Comparison of ENCODE assay signal across 8 cellular contexts in genomic region chr6:44133003-44133931, GRCh38. TPM values are rescaled to one million over a fixed set of nuclear protein-coding genes. Genes with fewer than 3 reads are reported as not detected.
DNase-seq lines count a peak whose midpoint lies in the region; ATAC-seq and TF ChIP-seq lines count a peak whose summit lies in the region.

No MANE protein-coding gene starts in this region.

- H3K27me3 ChIP-seq in BJ (ENCODE audit: control insufficient read depth, insufficient read depth, low read length) (no peaks in the 10 kb centered on the region), heart right ventricle (no peaks in the 10 kb centered on the region)

- H3K4me3 ChIP-seq in BJ (ENCODE audit: low read depth, low read length) (no peak overlapping the region), heart right ventricle (peak overlapping the region in 5 of 10 donors; percentile 1 to 28 (median 26))

- H3K27ac ChIP-seq in heart right ventricle = peak overlapping the region in 6 of 10 donors; percentile 31 to 57 (median 41)

- H3K4me1 ChIP-seq in heart right ventricle = peaks cover 2 to 37% (median 16%) of the 10 kb centered on the region in 9 donors

- WGBS in heart right ventricle, 2 donors = 37 to 46% methylated on average over 9 of the region's 9 CpGs

- intact Hi-C loops in heart right ventricle (cut with DNase I) = loop anchor here in 2 of 10 donors (5.0 kb wide), 1 partner anchor 36 kb away; no protein-coding TSS in a partner anchor

- H3K36me3 ChIP-seq in BJ (ENCODE audit: control insufficient read depth, insufficient read depth, low read length) (peaks cover 14% of the 10 kb centered on the region), heart right ventricle (peaks cover 0 to 42% (median 18%) of the 10 kb centered on the region in 9 donors)

- peak; percentile 72 for ATAC-seq in WTC11
- ATAC-seq in heart right ventricle = peak; percentile 72 to 90 (median 80)
- no peak for ATAC-seq in HG02623 (IDR thresholded peaks at IDR 0.05; ENCODE audit: unreplicated experiment)
- ATAC-seq in HG02571 (IDR thresholded peaks at IDR 0.05; ENCODE audit: unreplicated experiment) = no peak

- CTCF ChIA-PET in BJ (lab: Yijun Ruan, JAX) = interaction anchor here (0.9 to 2.8 kb wide), 10 partner anchors 17 to 364 kb away, joined by 3 to 12 read pairs (median 3); partner anchors contain the start of gene VEGFA
- CTCF ChIA-PET in WTC11 (lab: Charles Lee) = interaction anchor here (0.7 to 2.5 kb wide), 9 partner anchors 17 to 423 kb away, joined by 3 to 9 read pairs (median 4); no protein-coding TSS in a partner anchor

- POLR2A ChIA-PET in BJ (lab: Charles Lee) = interaction anchor here (0.6 to 1.0 kb wide), 3 partner anchors 17 to 112 kb away, joined by 3 to 5 read pairs (median 4); no protein-coding TSS in a partner anchor
- POLR2A ChIA-PET in WTC11 (lab: Charles Lee) = interaction anchor here (0.6 to 0.8 kb wide), 2 partner anchors 48 to 69 kb away, joined by 3 to 4 read pairs; no protein-coding TSS in a partner anchor

- DNase-seq in BJ (ENCODE audit: low read depth) (no peak), Kasumi-1 (lab: John Stamatoyannopoulos, UW) (peak; percentile 17 to 30), WTC11 (ENCODE audit: low spot score) (peak; percentile 50), heart right ventricle (peak; percentile 51 to 52), retina (peak; percentile 77)
- no peak for DNase-seq in activated naive CD8-positive, alpha-beta T cell treated with anti-CD3 and anti-CD28 coated beads for 36 hours

- no peaks in the 10 kb centered on the region for H3K9me3 Mint-ChIP-seq in WTC11
- H3K9me3 Mint-ChIP-seq in activated naive CD8-positive, alpha-beta T cell treated with anti-CD3 and anti-CD28 coated beads for 36 hours = no peaks in the 10 kb centered on the region

- TF ChIP-seq CTCF in BJ (IDR thresholded peaks at IDR 0.05; ENCODE audit: insufficient read depth, low read depth, low read length) = peak; percentile 19; the same call in 1 of the 2 replicates
- TF ChIP-seq CTCF in WTC11 (IDR thresholded peaks at IDR 0.05) = no peak
- TF ChIP-seq CTCF in heart right ventricle (IDR thresholded peaks at IDR 0.05) = no peak

- peak overlapping the region; percentile 83; the same call in 1 of the 2 replicates for H3K27ac Mint-ChIP-seq in WTC11
- H3K27ac Mint-ChIP-seq in activated naive CD8-positive, alpha-beta T cell treated with anti-CD3 and anti-CD28 coated beads for 36 hours = no peak overlapping the region

- H3K4me3 Mint-ChIP-seq in WTC11 = peak overlapping the region; percentile 30
- no peak overlapping the region for H3K4me3 Mint-ChIP-seq in activated naive CD8-positive, alpha-beta T cell treated with anti-CD3 and anti-CD28 coated beads for 36 hours

- H3K4me1 Mint-ChIP-seq in WTC11 = peaks cover 50% of the 10 kb centered on the region
- H3K4me1 Mint-ChIP-seq in activated naive CD8-positive, alpha-beta T cell treated with anti-CD3 and anti-CD28 coated beads for 36 hours = peaks cover 12% of the 10 kb centered on the region

- peaks cover 21% of the 10 kb centered on the region for H3K36me3 Mint-ChIP-seq in WTC11
- H3K36me3 Mint-ChIP-seq in activated naive CD8-positive, alpha-beta T cell treated with anti-CD3 and anti-CD28 coated beads for 36 hours = peaks cover 3% of the 10 kb centered on the region

- no peaks in the 10 kb centered on the region for H3K9me3 ChIP-seq in heart right ventricle

- no peaks in the 10 kb centered on the region; the same call in 1 of the 2 replicates for H3K27me3 Mint-ChIP-seq in WTC11 (ENCODE audit: low read depth)
- no peaks in the 10 kb centered on the region for H3K27me3 Mint-ChIP-seq in activated naive CD8-positive, alpha-beta T cell treated with anti-CD3 and anti-CD28 coated beads for 36 hours

TF ChIP-seq in WTC11, 78 proteins besides CTCF, POLR2A, EP300 and RAD21:
- TF ChIP-seq ZNF396 (CRISPR knock-in tag; IDR thresholded peaks at IDR 0.05; ENCODE audit: borderline replicate concordance) (no peak), FOXK1 (CRISPR knock-in tag; IDR thresholded peaks at IDR 0.05) (no peak), ATF2 (CRISPR knock-in tag; IDR thresholded peaks at IDR 0.05; ENCODE audit: borderline replicate concordance, low read depth) (no peak), ZNF423 (CRISPR knock-in tag; IDR thresholded peaks at IDR 0.05) (no peak)

RNA-seq across cellular contexts. Expression of gene TMEM63B, which starts 5.9 kb away (rescaled TPM):
- polyA plus RNA-seq in BJ (2011; rRNA removed) (34.1 and 56.5 TPM in 2 replicates), heart right ventricle (10 to 100 TPM; 20.3 to 37.4 TPM)
- polyA minus RNA-seq in BJ (2011; rRNA and poly(A)+ RNA removed) = 32.6 and 56.6 TPM in 2 replicates
- total RNA-seq in WTC11 (2021) (72.8 to 75.2 TPM (median 74.0 TPM) in 3 replicates), heart right ventricle (10 to 100 TPM; 32.2 to 67.1 (median 37.6) TPM)
- 10 to 100 TPM; 11.7 to 12.1 TPM for total RNA-seq in activated naive CD8-positive, alpha-beta T cell treated with anti-CD3 and anti-CD28 coated beads for 36 hours

RNA-seq across cellular contexts. Expression of gene MRPL14, which starts 6.0 kb away (rescaled TPM):
- 58.4 TPM in 2 replicates for polyA plus RNA-seq in BJ (2011; rRNA removed)
- polyA minus RNA-seq in BJ (2011; rRNA and poly(A)+ RNA removed) = 15.6 and 29.4 TPM in 2 replicates
- total RNA-seq in WTC11 (2021) = 70.0 to 74.2 TPM (median 74.2 TPM) in 3 replicates
- 10 to 100 TPM; 35.1 to 51.5 (median 41.4) TPM for total RNA-seq in heart right ventricle
- 10 to 100 TPM; 29.9 to 89.7 TPM for polyA plus RNA-seq in heart right ventricle
- 10 to 100 TPM; 58.5 to 60.8 TPM for total RNA-seq in activated naive CD8-positive, alpha-beta T cell treated with anti-CD3 and anti-CD28 coated beads for 36 hours

RNA-seq across cellular contexts. Expression of gene CAPN11, which starts 25.4 kb away (rescaled TPM):
- polyA plus RNA-seq in BJ (2011; rRNA removed) = 0.04 TPM in 1 of 2 replicates, not detected in the other
- polyA minus RNA-seq in BJ (2011; rRNA and poly(A)+ RNA removed) = not detected in 2 replicates
- 2.3 to 3.3 TPM (median 3.2 TPM) in 3 replicates for total RNA-seq in WTC11 (2021)
- total RNA-seq in heart right ventricle = under 1 TPM in 6 of 10 donors, not detected in 4; 0.09 to 0.72 (median 0.24) TPM
- under 1 TPM; 0.32 to 0.37 TPM for polyA plus RNA-seq in heart right ventricle
- total RNA-seq in activated naive CD8-positive, alpha-beta T cell treated with anti-CD3 and anti-CD28 coated beads for 36 hours = under 1 TPM; 0.12 to 0.25 TPM

Comparison
In these comparisons a context has a peak if more than half of its experiments do, and no peak if none do; other contexts are left out.
1. DNase-seq: peak in Kasumi-1 (2 of 2), WTC11 (single experiment), heart right ventricle (2 of 2) and retina (single experiment); none in BJ (single experiment) and activated naive CD8-positive, alpha-beta T cell treated with anti-CD3 and anti-CD28 coated beads for 36 hours (single experiment).
2. ATAC-seq: peak in WTC11 (single experiment) and heart right ventricle (8 of 8); none in HG02623 (single experiment) and HG02571 (single experiment).